1 cellular context compared by ENCODE assay signal in the genomic region with DNA sequence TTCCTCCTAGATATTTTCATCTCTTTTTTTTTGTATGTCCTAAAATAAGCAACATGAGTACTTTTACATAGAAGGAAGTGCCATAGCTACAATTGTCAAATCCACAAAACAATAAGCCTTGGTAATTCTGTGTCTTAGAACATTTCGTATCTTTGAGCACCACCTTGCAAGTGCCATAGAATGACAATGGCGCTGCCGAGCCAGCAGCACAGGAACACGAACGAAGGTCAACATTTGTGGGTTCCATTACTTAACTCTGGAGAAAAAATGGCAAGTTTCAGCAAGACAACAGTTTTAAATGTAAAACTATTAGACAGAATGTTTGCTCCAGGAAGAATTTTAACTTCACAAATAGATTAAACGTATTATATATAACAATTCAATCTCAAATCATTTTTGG.
TF ChIP-seq lines count a peak whose summit lies in the region.

No MANE protein-coding gene starts in this region.

TF ChIP-seq in GM23338, 12 proteins besides CTCF, POLR2A, EP300 and RAD21 (continued from another document):
- TF ChIP-seq, protein P1, sequence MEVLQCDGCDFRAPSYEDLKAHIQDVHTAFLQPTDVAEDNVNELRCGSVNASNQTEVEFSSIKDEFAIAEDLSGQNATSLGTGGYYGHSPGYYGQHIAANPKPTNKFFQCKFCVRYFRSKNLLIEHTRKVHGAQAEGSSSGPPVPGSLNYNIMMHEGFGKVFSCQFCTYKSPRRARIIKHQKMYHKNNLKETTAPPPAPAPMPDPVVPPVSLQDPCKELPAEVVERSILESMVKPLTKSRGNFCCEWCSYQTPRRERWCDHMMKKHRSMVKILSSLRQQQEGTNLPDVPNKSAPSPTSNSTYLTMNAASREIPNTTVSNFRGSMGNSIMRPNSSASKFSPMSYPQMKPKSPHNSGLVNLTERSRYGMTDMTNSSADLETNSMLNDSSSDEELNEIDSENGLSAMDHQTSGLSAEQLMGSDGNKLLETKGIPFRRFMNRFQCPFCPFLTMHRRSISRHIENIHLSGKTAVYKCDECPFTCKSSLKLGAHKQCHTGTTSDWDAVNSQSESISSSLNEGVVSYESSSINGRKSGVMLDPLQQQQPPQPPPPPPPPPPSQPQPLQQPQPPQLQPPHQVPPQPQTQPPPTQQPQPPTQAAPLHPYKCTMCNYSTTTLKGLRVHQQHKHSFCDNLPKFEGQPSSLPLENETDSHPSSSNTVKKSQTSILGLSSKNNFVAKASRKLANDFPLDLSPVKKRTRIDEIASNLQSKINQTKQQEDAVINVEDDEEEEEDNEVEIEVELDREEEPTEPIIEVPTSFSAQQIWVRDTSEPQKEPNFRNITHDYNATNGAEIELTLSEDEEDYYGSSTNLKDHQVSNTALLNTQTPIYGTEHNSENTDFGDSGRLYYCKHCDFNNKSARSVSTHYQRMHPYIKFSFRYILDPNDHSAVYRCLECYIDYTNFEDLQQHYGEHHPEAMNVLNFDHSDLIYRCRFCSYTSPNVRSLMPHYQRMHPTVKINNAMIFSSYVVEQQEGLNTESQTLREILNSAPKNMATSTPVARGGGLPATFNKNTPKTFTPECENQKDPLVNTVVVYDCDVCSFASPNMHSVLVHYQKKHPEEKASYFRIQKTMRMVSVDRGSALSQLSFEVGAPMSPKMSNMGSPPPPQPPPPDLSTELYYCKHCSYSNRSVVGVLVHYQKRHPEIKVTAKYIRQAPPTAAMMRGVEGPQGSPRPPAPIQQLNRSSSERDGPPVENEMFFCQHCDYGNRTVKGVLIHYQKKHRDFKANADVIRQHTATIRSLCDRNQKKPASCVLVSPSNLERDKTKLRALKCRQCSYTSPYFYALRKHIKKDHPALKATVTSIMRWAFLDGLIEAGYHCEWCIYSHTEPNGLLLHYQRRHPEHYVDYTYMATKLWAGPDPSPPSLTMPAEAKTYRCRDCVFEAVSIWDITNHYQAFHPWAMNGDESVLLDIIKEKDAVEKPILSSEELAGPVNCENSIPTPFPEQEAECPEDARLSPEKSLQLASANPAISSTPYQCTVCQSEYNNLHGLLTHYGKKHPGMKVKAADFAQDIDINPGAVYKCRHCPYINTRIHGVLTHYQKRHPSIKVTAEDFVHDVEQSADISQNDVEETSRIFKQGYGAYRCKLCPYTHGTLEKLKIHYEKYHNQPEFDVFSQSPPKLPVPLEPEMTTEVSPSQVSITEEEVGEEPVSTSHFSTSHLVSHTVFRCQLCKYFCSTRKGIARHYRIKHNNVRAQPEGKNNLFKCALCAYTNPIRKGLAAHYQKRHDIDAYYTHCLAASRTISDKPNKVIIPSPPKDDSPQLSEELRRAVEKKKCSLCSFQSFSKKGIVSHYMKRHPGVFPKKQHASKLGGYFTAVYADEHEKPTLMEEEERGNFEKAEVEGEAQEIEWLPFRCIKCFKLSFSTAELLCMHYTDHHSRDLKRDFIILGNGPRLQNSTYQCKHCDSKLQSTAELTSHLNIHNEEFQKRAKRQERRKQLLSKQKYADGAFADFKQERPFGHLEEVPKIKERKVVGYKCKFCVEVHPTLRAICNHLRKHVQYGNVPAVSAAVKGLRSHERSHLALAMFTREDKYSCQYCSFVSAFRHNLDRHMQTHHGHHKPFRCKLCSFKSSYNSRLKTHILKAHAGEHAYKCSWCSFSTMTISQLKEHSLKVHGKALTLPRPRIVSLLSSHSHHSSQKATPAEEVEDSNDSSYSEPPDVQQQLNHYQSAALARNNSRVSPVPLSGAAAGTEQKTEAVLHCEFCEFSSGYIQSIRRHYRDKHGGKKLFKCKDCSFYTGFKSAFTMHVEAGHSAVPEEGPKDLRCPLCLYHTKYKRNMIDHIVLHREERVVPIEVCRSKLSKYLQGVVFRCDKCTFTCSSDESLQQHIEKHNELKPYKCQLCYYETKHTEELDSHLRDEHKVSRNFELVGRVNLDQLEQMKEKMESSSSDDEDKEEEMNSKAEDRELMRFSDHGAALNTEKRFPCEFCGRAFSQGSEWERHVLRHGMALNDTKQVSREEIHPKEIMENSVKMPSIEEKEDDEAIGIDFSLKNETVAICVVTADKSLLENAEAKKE (CRISPR knock-in tag; IDR thresholded peaks at IDR 0.05): no peak
